Comparison of ENCODE assay signal across 8 cellular contexts in genomic region chr15:75201609-75202250, GRCh38. TPM values are rescaled to one million over a fixed set of nuclear protein-coding genes. Genes with fewer than 3 reads are reported as not detected.
DNase-seq lines count a peak whose midpoint lies in the region; ATAC-seq, FAIRE-seq and TF ChIP-seq lines count a peak whose summit lies in the region.

Gene C15orf39, plus strand, starts transcription at chr15:75201882. Its CDS starts 4,167 bp downstream, at chr15:75206049.

- DNase-seq in GM18507 (ENCODE audit: extremely low spot score, insufficient read length, low read depth): peak; percentile 76
- peak; percentile 67 for DNase-seq in NCI-H510A (lab: John Stamatoyannopoulos, UW)
- DNase-seq in activated CD4-positive, alpha-beta T cell treated with anti-CD3 and anti-CD28 coated beads, Interleukin-2, amount 50 U/mL, for 48 hours: peak; percentile 72 to 75
- DNase-seq in dermis microvascular lymphatic vessel endothelial cell (ENCODE audit: low read depth in 2 of 2): peak; percentile 25 to 82
- peak; percentile 81 to 83 (median 82) for DNase-seq in right lobe of liver
- peak; percentile 24 to 72 (median 59) for DNase-seq in stimulated activated CD4-positive, alpha-beta T cell treated with anti-CD3 and anti-CD28 coated beads, TNF-alpha, amount 100 ng/mL, for 1 hour (ENCODE audit: low read depth in 3 of 3, low spot score in 1 of 3)

- peak within 1 kb of the TSS; percentile 96 for H3K27ac ChIP-seq in ACC112 (ENCODE audit: low read depth, low read length)
- H3K27ac ChIP-seq in right lobe of liver: peak within 1 kb of the TSS; percentile 66 to 95 (median 75)

- ATAC-seq in HG02981 (IDR thresholded peaks at IDR 0.05; ENCODE audit: unreplicated experiment) (peak; percentile 34), right lobe of liver (peak; percentile 72 to 84 (median 80))

- 0% methylated on average over 6 of the region's 84 CpGs for WGBS in right lobe of liver (ENCODE audit: insufficient coverage, low coverage, low lambda C conversion rate, missing lambda C conversion rate)

- H3K4me1 ChIP-seq in ACC112 (ENCODE audit: control insufficient read depth, insufficient read depth, low read length, unreplicated experiment) (peaks cover 18% of the 10 kb centered on the region), right lobe of liver (peaks cover 0 to 22% (median 2%) of the 10 kb centered on the region in 4 donors)

- peaks cover 49% of the 10 kb centered on the region for H3K79me2 ChIP-seq in ACC112 (ENCODE audit: control insufficient read depth, insufficient read depth, low read length, unreplicated experiment)

- TF ChIP-seq POLR2A in right lobe of liver (IDR thresholded peaks at IDR 0.05): peak; percentile 95

- no peak for FAIRE-seq in GM18507 (lab: Jason Lieb, UNC)

- H3K4me3 ChIP-seq in ACC112 (ENCODE audit: low read depth, low read length) (peak within 1 kb of the TSS; percentile 99), right lobe of liver (peak within 1 kb of the TSS; percentile 68 to 90 (median 87))

- no peaks in the 10 kb centered on the region for H3K36me3 ChIP-seq in ACC112 (ENCODE audit: insufficient read depth, low read length)
- H3K36me3 ChIP-seq in right lobe of liver: no peaks in the 10 kb centered on the region

- H3K27me3 ChIP-seq in ACC112 (ENCODE audit: insufficient read depth, low read length): no peaks in the 10 kb centered on the region
- no peaks in the 10 kb centered on the region for H3K27me3 ChIP-seq in right lobe of liver

- intact Hi-C loops in right lobe of liver (cut with DNase I): no loop called here

- TF ChIP-seq CTCF in right lobe of liver (IDR thresholded peaks at IDR 0.05): peak; percentile 93 to 97 (median 94)

- H2AFZ ChIP-seq in ACC112 (ENCODE audit: low read length, unreplicated experiment): peak within 1 kb of the TSS; percentile 99

- no peaks in the 10 kb centered on the region for H3K9me3 ChIP-seq in right lobe of liver

RNA-seq across cellular contexts. Expression of gene C15orf39, which starts in this region (rescaled TPM):
- 4.5 and 10.1 TPM in 2 replicates for total RNA-seq in dermis microvascular lymphatic vessel endothelial cell
- total RNA-seq in right lobe of liver: 1 to 10 TPM; 3.6 to 9.4 (median 5.8) TPM

Comparison
In these comparisons a context has a peak if more than half of its experiments do, and no peak if none do; other contexts are left out.
1. Peak in every context shown above with its lines: DNase-seq, ATAC-seq, H3K4me3 ChIP-seq and H3K27ac ChIP-seq.